In the genomic region with DNA sequence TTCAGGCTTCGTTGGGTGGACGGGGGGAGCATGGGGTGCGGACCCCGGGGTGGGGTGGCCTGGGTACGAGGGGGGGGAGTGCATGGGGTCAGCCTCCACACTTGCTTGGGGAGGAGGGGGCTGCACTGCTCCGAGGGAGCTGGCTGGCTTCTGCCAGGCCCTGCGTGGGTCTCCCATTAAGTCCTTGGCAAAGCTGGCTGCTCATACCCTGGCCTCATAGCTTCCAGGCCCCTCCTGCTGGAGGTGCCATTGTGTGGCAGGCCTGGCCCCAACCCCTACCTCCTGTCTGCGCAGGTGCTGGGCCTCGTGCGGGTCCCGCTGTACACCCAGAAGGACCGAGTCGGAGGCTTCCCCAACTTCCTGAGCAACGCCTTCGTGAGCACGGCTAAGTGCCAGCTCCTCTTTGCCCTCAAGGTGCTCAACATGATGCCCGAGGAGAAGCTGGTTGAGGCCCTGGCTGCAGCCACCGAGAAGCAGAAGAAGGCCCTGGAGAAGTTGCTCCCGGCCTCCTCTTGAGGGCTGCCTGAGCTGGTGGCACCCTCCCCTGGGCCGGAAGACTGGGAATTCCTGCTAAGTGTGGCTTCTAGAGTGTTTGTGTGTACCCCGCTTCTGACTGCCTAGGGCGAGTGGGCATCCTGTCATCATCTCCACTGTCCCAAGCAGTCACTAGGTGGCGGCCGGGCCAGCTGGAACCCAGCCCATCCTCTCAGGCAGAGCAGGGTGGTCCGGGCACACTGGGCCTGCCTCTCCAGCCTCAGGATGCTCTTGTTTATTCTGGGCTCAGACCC, we compare ENCODE assay signal across 8 cellular contexts. TPM values are rescaled to one million over a fixed set of nuclear protein-coding genes. Genes with fewer than 3 reads are reported as not detected.
A peak's percentile ranks its signal among the peaks of the same experiment; 100 is the strongest.
DNase-seq lines count a peak whose midpoint lies in the region; ATAC-seq and TF ChIP-seq lines count a peak whose summit lies in the region.

No MANE protein-coding gene starts in this region.

- no peak for DNase-seq in CD4-positive, alpha-beta memory T cell
- peak; percentile 60 for DNase-seq in RWPE2 (ENCODE audit: low spot score)
- DNase-seq in esophagus muscularis mucosa (ENCODE audit: extremely low spot score): no peak
- no peak for DNase-seq in ACHN
- DNase-seq in stimulated activated CD4-positive, alpha-beta T cell treated with anti-CD3 and anti-CD28 coated beads, Interleukin-4, amount 100 ng/mL, for 4 hours: no peak
- DNase-seq in SHP77 treated with DMSO at 0.1 percent for 48 hours (lab: John Stamatoyannopoulos, UW): no peak

- CTCF ChIA-PET in CD4-positive, alpha-beta memory T cell (lab: Charles Lee; ENCODE audit: partially characterized antibody): interaction anchor here (0.5 to 1.4 kb wide), 5 partner anchors 10 to 78 kb away, joined by 3 to 4 read pairs (median 3); partner anchors contain the start of gene DNAAF8

- H3K4me1 Mint-ChIP-seq in CD4-positive, alpha-beta memory T cell: peaks cover 2 to 22% (median 12%) of the 10 kb centered on the region in 4 donors

- TF ChIP-seq CTCF in RWPE2 (IDR thresholded peaks at IDR 0.05; ENCODE audit: poor library complexity, severe bottlenecking): no peak
- TF ChIP-seq CTCF in esophagus muscularis mucosa (IDR thresholded peaks at IDR 0.05): no peak

- H2AFZ ChIP-seq in neuron (ENCODE audit: low read depth, low read length): no peak overlapping the region

- 54% methylated on average over 13 of the region's 25 CpGs for WGBS in esophagus muscularis mucosa

- H3K9me3 Mint-ChIP-seq in CD4-positive, alpha-beta memory T cell: no peaks in the 10 kb centered on the region

- no peaks in the 10 kb centered on the region for H3K9me3 ChIP-seq in CD4-positive, alpha-beta memory T cell (ENCODE audit: control insufficient read depth in 1 of 2, low read length in 2 of 2)
- H3K9me3 ChIP-seq in RWPE2 (ENCODE audit: severe bottlenecking) (no peaks in the 10 kb centered on the region), esophagus muscularis mucosa (no peaks in the 10 kb centered on the region), neuron (ENCODE audit: low read length) (no peaks in the 10 kb centered on the region)

- no peak for TF ChIP-seq POLR2A in esophagus muscularis mucosa (IDR thresholded peaks at IDR 0.05; ENCODE audit: low read depth)

- peaks cover 23% of the 10 kb centered on the region for H3K4me1 ChIP-seq in CD4-positive, alpha-beta memory T cell (ENCODE audit: insufficient read depth, low read length)
- H3K4me1 ChIP-seq in RWPE2 (ENCODE audit: insufficient read depth, poor library complexity, severe bottlenecking): no peaks in the 10 kb centered on the region
- H3K4me1 ChIP-seq in esophagus muscularis mucosa: peaks cover 32 to 48% (median 42%) of the 10 kb centered on the region in 4 donors
- peaks cover 18% of the 10 kb centered on the region for H3K4me1 ChIP-seq in neuron (ENCODE audit: insufficient read depth, low read length)

- H3K27me3 Mint-ChIP-seq in CD4-positive, alpha-beta memory T cell: no peaks in the 10 kb centered on the region

- POLR2A ChIA-PET in CD4-positive, alpha-beta memory T cell (lab: Charles Lee; ENCODE audit: partially characterized antibody): interaction anchor here (0.9 to 6.1 kb wide), 14 partner anchors 12 to 153 kb away, joined by 3 to 40 read pairs (median 8); partner anchors contain the start of genes ANKS3, DNAAF8, GLYR1 and MGRN1

- no peak for ATAC-seq in RWPE2 (ENCODE audit: low read depth)
- no peak for ATAC-seq in GM19467 (IDR thresholded peaks at IDR 0.05; ENCODE audit: unreplicated experiment)

- peak overlapping the region; percentile 70 to 88 (median 82) for H3K4me3 Mint-ChIP-seq in CD4-positive, alpha-beta memory T cell

- H3K4me3 ChIP-seq in CD4-positive, alpha-beta memory T cell (ENCODE audit: low read length in 2 of 2): peak overlapping the region in 1 of 2 donors; percentile 1
- H3K4me3 ChIP-seq in RWPE2 (ENCODE audit: severe bottlenecking) (peak overlapping the region; percentile 68), esophagus muscularis mucosa (peak overlapping the region; percentile 88 to 98 (median 91)), neuron (ENCODE audit: low read length) (peak overlapping the region; percentile 99)

- H3K36me3 Mint-ChIP-seq in CD4-positive, alpha-beta memory T cell: peaks cover 9 to 21% of the 10 kb centered on the region in 2 donors

- no peak for TF ChIP-seq EP300 in esophagus muscularis mucosa (IDR thresholded peaks at IDR 0.05)

- peak overlapping the region; percentile 61 to 93 (median 86) for H3K27ac Mint-ChIP-seq in CD4-positive, alpha-beta memory T cell

- in situ Hi-C loops in ACHN (cut with HindIII; ENCODE audit: low pct_ligation_motif_present, low pct_unique_long_range_greater_than_20kb, low sequenced_read_pairs): no loop called here

- peak overlapping the region; percentile 81 for H3K27ac ChIP-seq in CD4-positive, alpha-beta memory T cell (ENCODE audit: low read depth, low read length)
- H3K27ac ChIP-seq in RWPE2 (ENCODE audit: poor library complexity, severe bottlenecking) (peak overlapping the region; percentile 40), esophagus muscularis mucosa (replicated peaks in 1 of 4) (peak overlapping the region; percentile 84 to 94 (median 91))

- H3K27me3 ChIP-seq in CD4-positive, alpha-beta memory T cell (ENCODE audit: insufficient read depth, low read length): no peaks in the 10 kb centered on the region
- H3K27me3 ChIP-seq in RWPE2 (ENCODE audit: insufficient read depth, poor library complexity, severe bottlenecking): no peaks in the 10 kb centered on the region
- H3K27me3 ChIP-seq in esophagus muscularis mucosa: no peaks in the 10 kb centered on the region
- no peaks in the 10 kb centered on the region for H3K27me3 ChIP-seq in neuron (ENCODE audit: insufficient read depth, low read length)

- peaks cover 25% of the 10 kb centered on the region for H3K36me3 ChIP-seq in CD4-positive, alpha-beta memory T cell (ENCODE audit: insufficient read depth, low read length)
- H3K36me3 ChIP-seq in RWPE2 (ENCODE audit: low read depth) (peaks cover 18% of the 10 kb centered on the region), esophagus muscularis mucosa (peaks cover 25 to 56% (median 51%) of the 10 kb centered on the region in 4 donors), neuron (ENCODE audit: insufficient read depth, low read length) (peaks cover 50% of the 10 kb centered on the region)

- intact Hi-C loops in CD4-positive, alpha-beta memory T cell (cut with micrococcal nuclease): no loop called here
- intact Hi-C loops in esophagus muscularis mucosa (cut with DNase I): no loop called here

RNA-seq across cellular contexts. Expression of gene NUDT16L1, which starts 1.5 kb away (rescaled TPM):
- 10 to 100 TPM; 52.4 to 53.7 TPM for total RNA-seq in CD4-positive, alpha-beta memory T cell
- 100 to 1,000 TPM in 1 of 2 donors, 10 to 100 TPM in 1; 80.1 to 125 TPM for polyA plus RNA-seq in CD4-positive, alpha-beta memory T cell
- total RNA-seq in esophagus muscularis mucosa: 10 to 100 TPM; 18.1 to 33.9 (median 24.6) TPM

RNA-seq across cellular contexts. Expression of gene ANKS3, which starts 39.2 kb away (rescaled TPM):
- total RNA-seq in CD4-positive, alpha-beta memory T cell: 10 to 100 TPM; 28.5 to 33.9 TPM
- 1 to 10 TPM in 1 of 2 donors, under 1 TPM in 1; 0.91 to 5.7 TPM for polyA plus RNA-seq in CD4-positive, alpha-beta memory T cell
- total RNA-seq in esophagus muscularis mucosa: 10 to 100 TPM; 17.0 to 29.0 (median 24.7) TPM

RNA-seq across cellular contexts. Expression of gene DNAAF8, which starts 39.5 kb away (rescaled TPM):
- under 1 TPM; 0.12 to 0.64 TPM for total RNA-seq in CD4-positive, alpha-beta memory T cell
- under 1 TPM in 1 of 2 donors, not detected in 1; 0.11 TPM for polyA plus RNA-seq in CD4-positive, alpha-beta memory T cell
- total RNA-seq in esophagus muscularis mucosa: 1 to 10 TPM in 2 of 4 donors, under 1 TPM in 2; 0.42 to 1.7 (median 0.94) TPM

Comparison
In these comparisons a context has a peak if more than half of its experiments do, and no peak if none do; other contexts are left out.
1. H3K27ac ChIP-seq: peak in every context shown above with its lines; median percentile 91 in esophagus muscularis mucosa; 81 in CD4-positive, alpha-beta memory T cell; 40 in RWPE2.